ENCODE assay signal across 8 cellular contexts in the genomic region with DNA sequence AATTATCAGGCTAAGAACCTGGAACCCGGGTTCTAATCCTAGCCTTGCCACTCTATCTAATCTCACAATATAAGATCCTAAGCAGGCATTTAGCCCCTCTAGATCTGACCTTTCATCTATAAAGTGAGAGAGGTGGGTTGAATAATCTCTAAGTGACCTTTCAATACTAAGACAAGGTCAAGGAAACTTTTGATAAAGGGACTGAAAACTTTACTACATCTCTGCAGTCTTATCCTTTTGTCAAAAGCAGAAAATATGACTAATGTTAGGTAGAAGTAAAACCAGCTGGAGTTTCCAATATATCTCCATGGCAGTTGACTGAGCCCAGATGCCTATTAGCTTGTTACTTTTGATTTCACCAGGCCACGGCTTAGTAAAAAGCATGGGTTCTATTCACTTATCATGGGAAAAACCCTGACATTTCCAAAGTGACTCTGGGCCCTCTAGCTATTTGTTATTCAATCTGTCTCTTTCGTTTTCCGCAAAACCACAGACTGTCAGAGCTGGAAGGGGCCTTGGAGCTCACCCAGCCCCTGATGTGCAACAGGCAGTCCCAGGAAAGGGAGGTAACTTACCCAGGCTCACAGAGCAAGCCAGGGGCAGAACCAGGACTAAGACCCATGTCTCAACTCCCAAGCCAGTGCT.
DNase-seq lines count a peak whose midpoint lies in the region; ATAC-seq and TF ChIP-seq lines count a peak whose summit lies in the region.

No MANE protein-coding gene starts in this region.

- H3K9me3 Mint-ChIP-seq in chondrocyte (ENCODE audit: low read depth), result no peaks in the 10 kb centered on the region

- peak overlapping the region; percentile 95 for H3K27ac Mint-ChIP-seq in chondrocyte (ENCODE audit: unreplicated experiment)

- TF ChIP-seq POLR2A in spleen (IDR thresholded peaks at IDR 0.05), result no peak
- TF ChIP-seq POLR2A in GM18505 (IDR thresholded peaks at IDR 0.05; ENCODE audit: borderline replicate concordance, extremely low read depth, insufficient read depth, insufficient read length), result no peak

- H3K4me1 ChIP-seq in spleen, result peaks cover 4 to 69% (median 23%) of the 10 kb centered on the region in 6 donors

- peak; percentile 32 for DNase-seq in activated CD4-positive, alpha-beta T cell treated with anti-CD3 and anti-CD28 coated beads for 48 hours
- DNase-seq in activated CD4-positive, alpha-beta T cell treated with anti-CD3 and anti-CD28 coated beads, Interleukin-2, amount 50 U/mL, for 4 hours, result no peak
- DNase-seq in chondrocyte (ENCODE audit: low spot score), result no peak
- DNase-seq in spleen, result no peak
- DNase-seq in NCI-H2029 (lab: John Stamatoyannopoulos, UW), result no peak
- DNase-seq in COR-L47 (lab: John Stamatoyannopoulos, UW), result no peak

- H3K36me3 ChIP-seq in spleen, result peaks cover 0 to 17% (median 2%) of the 10 kb centered on the region in 6 donors

- H3K9me3 ChIP-seq in spleen, result no peaks in the 10 kb centered on the region

- H3K4me1 Mint-ChIP-seq in chondrocyte (ENCODE audit: low read depth), result peaks cover 87% of the 10 kb centered on the region

- no peaks in the 10 kb centered on the region for H3K27me3 Mint-ChIP-seq in chondrocyte (ENCODE audit: low read depth)

- no peaks in the 10 kb centered on the region for H3K27me3 ChIP-seq in spleen (replicated peaks in 1 of 7)

- intact Hi-C loops in spleen (cut with DNase I; ENCODE audit: low total_unique reads), result no loop called here

- TF ChIP-seq CTCF in chondrocyte (IDR thresholded peaks at IDR 0.05), result no peak
- TF ChIP-seq CTCF in spleen (IDR thresholded peaks at IDR 0.05 in 8 of 11, conservative IDR thresholded peaks at IDR 0.05 in 3 of 11), result no peak

- H3K4me3 ChIP-seq in spleen, result peak overlapping the region in 1 of 8 donors; percentile 6

- WGBS in spleen, 5 donors, result 41 to 68% (median 57%) methylated on average over 4 of the region's 4 CpGs

- peak; percentile 34 for ATAC-seq in HG03097 (IDR thresholded peaks at IDR 0.05; ENCODE audit: low FRiP score, unreplicated experiment)
- ATAC-seq in GM18505 (IDR thresholded peaks at IDR 0.05; ENCODE audit: unreplicated experiment), result no peak

- peaks cover 12% of the 10 kb centered on the region for H3K36me3 Mint-ChIP-seq in chondrocyte (ENCODE audit: low read depth)

- no peak overlapping the region for H3K4me3 Mint-ChIP-seq in chondrocyte (ENCODE audit: unreplicated experiment)

- H3K27ac ChIP-seq in spleen, result peak overlapping the region in 6 of 8 donors; percentile 11 to 59 (median 38)
